Comparison of ENCODE assay signal across 26 cellular contexts in the genomic region with DNA sequence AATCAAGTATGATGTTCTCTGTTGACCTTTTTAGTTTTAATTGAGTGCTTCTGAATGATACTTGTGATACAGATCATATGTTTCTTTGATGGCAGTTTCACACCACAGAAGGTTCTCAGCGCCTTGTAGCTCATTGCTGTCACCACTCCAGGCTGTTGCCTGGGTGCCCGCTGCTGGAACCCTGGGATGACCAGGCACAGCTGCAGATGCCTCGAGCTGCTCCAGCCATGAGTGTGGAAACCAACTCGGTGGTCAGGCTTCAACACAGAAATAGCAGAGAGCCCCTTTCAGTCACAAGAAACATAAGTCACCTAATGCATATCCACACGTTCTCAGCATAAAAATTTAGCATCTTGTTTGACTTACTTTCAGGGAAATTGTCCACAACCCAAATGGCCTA.
"Had no signal": no experiment of that assay in that cellular context is flagged by ENCODE, and none has a peak within 500 bp of the region (broad histone marks: within the 10 kb centered on the region; RNA-seq: fewer than 3 reads in every experiment).

No MANE protein-coding gene starts in this region.

- H3K9ac ChIP-seq: KMS-11 had no signal

- DNase-seq: activated CD4-positive, alpha-beta memory T cell treated with anti-CD3 and anti-CD28 coated beads for 36 hours; activated CD4-positive, alpha-beta T cell treated with anti-CD3 and anti-CD28 coated beads, Interleukin-2, amount 50 U/mL, for 1 hour; activated CD8-positive, alpha-beta memory T cell treated with anti-CD3 and anti-CD28 coated beads, Interleukin-2, amount 50 U/mL, for 4 hours; activated gamma-delta T cell treated with Interleukin-2 at 50 U/mL for 16 hours; activated naive CD4-positive, alpha-beta T cell treated with anti-CD3 and anti-CD28 coated beads for 36 hours; activated T-cell treated with anti-CD3 and anti-CD28 coated beads for 4 hours; activated T-cell treated with anti-CD3 and anti-CD28 coated beads, Interleukin-2, amount 50 U/mL, for 4 hours; adrenal gland; body of pancreas; NCI-H1105; NCI-H1417 treated with DMSO at 0.1 percent for 48 hours; NCI-H187 treated with DMSO at 0.1 percent for 48 hours; NCI-H2081 treated with DMSO at 0.1 percent for 48 hours; NCI-H226; NCI-H446 treated with DMSO at 0.1 percent for 48 hours; NCI-H524; NCI-H69; SHP77; SJCRH30; T1000; WERI-Rb-1 had no signal

- H3K4me3 ChIP-seq: adrenal gland, body of pancreas, breast epithelium, SJCRH30, SK-N-MC had no signal

- H3K9me3 Mint-ChIP-seq: activated CD4-positive, alpha-beta memory T cell treated with anti-CD3 and anti-CD28 coated beads for 36 hours; activated naive CD4-positive, alpha-beta T cell treated with anti-CD3 and anti-CD28 coated beads, Interleukin-2, amount 50 U/mL, for 72 hours; activated T-cell treated with anti-CD3 and anti-CD28 coated beads, Interleukin-2, amount 50 U/mL, for 4 hours; activated T-helper 1 cell treated with anti-CD3 and anti-CD28 coated beads, Interleukin-12 subunit alpha, Interleukin-12 subunit beta, Interleukin-2, Interleukin-4 antibody, amounts not matched to agents 30 ng/mL and 10 ng/mL and 1 ng/mL, durations not matched to agents 14 hours and 24 hours and 36 hours had no signal

- H3K27me3 Mint-ChIP-seq: activated CD4-positive, alpha-beta memory T cell treated with anti-CD3 and anti-CD28 coated beads for 36 hours had no signal

- H3K4me2 ChIP-seq: KMS-11 had no signal

- H3K9me3 ChIP-seq: adrenal gland, body of pancreas, breast epithelium, SJCRH30 had no signal

- H3K27ac Mint-ChIP-seq: activated CD4-positive, alpha-beta memory T cell treated with anti-CD3 and anti-CD28 coated beads for 36 hours; activated naive CD4-positive, alpha-beta T cell treated with anti-CD3 and anti-CD28 coated beads for 36 hours; activated T-helper 1 cell treated with anti-CD3 and anti-CD28 coated beads, Interleukin-12 subunit alpha, Interleukin-12 subunit beta, Interleukin-2, Interleukin-4 antibody, amounts not matched to agents 30 ng/mL and 10 ng/mL and 1 ng/mL, durations not matched to agents 14 hours and 24 hours and 36 hours had no signal

- H3K27ac ChIP-seq: adrenal gland, body of pancreas, breast epithelium, KMS-11, SJCRH30, SK-N-MC, WERI-Rb-1 had no signal

- H3K4me3 Mint-ChIP-seq: activated CD4-positive, alpha-beta memory T cell treated with anti-CD3 and anti-CD28 coated beads for 36 hours; activated naive CD4-positive, alpha-beta T cell treated with anti-CD3 and anti-CD28 coated beads for 36 hours; activated T-cell treated with anti-CD3 and anti-CD28 coated beads, Interleukin-2, amount 50 U/mL, for 4 hours; activated T-helper 1 cell treated with anti-CD3 and anti-CD28 coated beads, Interleukin-12 subunit alpha, Interleukin-12 subunit beta, Interleukin-2, Interleukin-4 antibody, amounts not matched to agents 30 ng/mL and 10 ng/mL and 1 ng/mL, durations not matched to agents 14 hours and 24 hours and 36 hours had no signal

- H3K36me3 ChIP-seq: breast epithelium had no signal

- H3K27me3 ChIP-seq: adrenal gland, body of pancreas, breast epithelium, SJCRH30 had no signal

- H3K4me1 ChIP-seq: body of pancreas, breast epithelium, SJCRH30 had no signal
